Comparison of ENCODE assay signal across 28 cellular contexts in genomic region chr16:28475221-28475620, GRCh38. TPM values are rescaled to one million over a fixed set of nuclear protein-coding genes. Genes with fewer than 3 reads are reported as not detected.
A peak's percentile ranks its signal among the peaks of the same experiment; 100 is the strongest.
DNase-seq lines count a peak whose midpoint lies in the region; ATAC-seq, FAIRE-seq and TF ChIP-seq lines count a peak whose summit lies in the region.
"Had no signal": no experiment of that assay in that cellular context is flagged by ENCODE, and none has a peak within 500 bp of the region (broad histone marks: within the 10 kb centered on the region; RNA-seq: fewer than 3 reads in every experiment).

No MANE protein-coding gene starts in this region.

- no peaks in the 10 kb centered on the region for H4K20me1 ChIP-seq in HepG2 (ENCODE audit: insufficient read depth, low read length)
- H4K20me1 ChIP-seq in PC-9 (ENCODE audit: insufficient read depth) = no peaks in the 10 kb centered on the region; the same call in 1 of the 2 replicates

- H3K27ac ChIP-seq in HepG2 (ENCODE audit: extremely low read length, insufficient read depth, low read length) (no peak overlapping the region), right lobe of liver (no peak overlapping the region), PC-9 (no peak overlapping the region)
- H3K27ac ChIP-seq: 22Rv1, C4-2B had no signal

- H3K4me3 ChIP-seq in HepG2 (replicated peaks in 1 of 3; ENCODE audit: insufficient read depth in 1 of 3, low read depth in 2 of 3, low read length in 3 of 3) (no peak overlapping the region), right lobe of liver (no peak overlapping the region), PC-9 (no peak overlapping the region)
- H3K4me3 ChIP-seq: GM12878, HAP-1 had no signal

- WGBS in HepG2 (ENCODE audit: low lambda C conversion rate) = 92% methylated on average over 2 of the region's 2 CpGs
- 100% methylated on average over 1 of the region's 2 CpGs for WGBS in right lobe of liver (ENCODE audit: insufficient coverage, low coverage, low lambda C conversion rate, missing lambda C conversion rate)

- no peaks in the 10 kb centered on the region for H3K4me1 ChIP-seq in HepG2 (ENCODE audit: insufficient read depth, low read length)
- no peaks in the 10 kb centered on the region for H3K4me1 ChIP-seq in right lobe of liver
- no peaks in the 10 kb centered on the region for H3K4me1 ChIP-seq in PC-9 (replicated peaks; ENCODE audit: insufficient read depth)
- H3K4me1 ChIP-seq: Caco-2, HAP-1 had no signal

- H3K9ac ChIP-seq in HepG2 (ENCODE audit: insufficient read depth, low read depth, low read length) = no peak overlapping the region

- H2AFZ ChIP-seq in HepG2 (ENCODE audit: low read length) (no peak overlapping the region), PC-9 (no peak overlapping the region)

- no peak overlapping the region for H3K4me3 Mint-ChIP-seq in effector memory CD8-positive, alpha-beta T cell
- H3K4me3 Mint-ChIP-seq in stimulated activated naive B cell treated with anti-CD40 and anti-IgM and Interleukin-4, amounts not matched to agents 10 μg/mL and 1 μg/mL and 100 μg/mL, for 72 hours = no peak overlapping the region
- H3K4me3 Mint-ChIP-seq: B cell, HFFc6 had no signal

- no peaks in the 10 kb centered on the region for H3K27me3 Mint-ChIP-seq in effector memory CD8-positive, alpha-beta T cell
- H3K27me3 Mint-ChIP-seq in stimulated activated naive B cell treated with anti-CD40 and anti-IgM and Interleukin-4, amounts not matched to agents 10 μg/mL and 1 μg/mL and 100 μg/mL, for 72 hours = no peaks in the 10 kb centered on the region
- H3K27me3 Mint-ChIP-seq: B cell had no signal

- peaks cover 29% of the 10 kb centered on the region for H3F3A ChIP-seq in PC-9 (ENCODE audit: insufficient read depth, low read depth)

- TF ChIP-seq POLR2A in HepG2 (IDR thresholded peaks at IDR 0.05; ENCODE audit: insufficient read depth in 1 of 2, low read depth in 2 of 2, low read length in 2 of 2) (no peak), right lobe of liver (IDR thresholded peaks at IDR 0.05) (no peak)

- no peaks in the 10 kb centered on the region for H3K9me3 ChIP-seq in HepG2 (ENCODE audit: low read length)
- no peaks in the 10 kb centered on the region for H3K9me3 ChIP-seq in right lobe of liver
- H3K9me3 ChIP-seq in PC-9 (ENCODE audit: insufficient read depth, low read depth) = no peaks in the 10 kb centered on the region
- H3K9me3 ChIP-seq: Caco-2, HAP-1 had no signal

- peak; percentile 13 for DNase-seq in activated CD4-positive, CD25-positive, alpha-beta regulatory T cell treated with anti-CD3 and anti-CD28 coated beads, Interleukin-2, amount 50 U/mL, for 72 hours
- DNase-seq in activated CD4-positive, CD25-positive, alpha-beta regulatory T cell (lab: John Stamatoyannopoulos, UW) = no peak
- DNase-seq in HepG2 (ENCODE audit: low spot score) (no peak), right lobe of liver (no peak), sciatic nerve (ENCODE audit: low spot score) (peak; percentile 2), PC-9 (no peak)
- no peak for DNase-seq in effector memory CD8-positive, alpha-beta T cell
- no peak for DNase-seq in stimulated activated naive B cell treated with anti-CD40 and anti-IgM and Interleukin-4, amounts not matched to agents 10 μg/mL and 1 μg/mL and 100 μg/mL, for 72 hours
- DNase-seq: Caco-2, GOT3, HFFc6, KBM-7, NCI-H1694, NCI-H2029 treated with DMSO at 0.1 percent for 48 hours, NCI-H2227 treated with DMSO at 0.1 percent for 48 hours, NCI-H526 treated with DMSO at 0.1 percent for 48 hours, Right ventricle myocardium superior, RPMI8226 had no signal

- H3K4me1 Mint-ChIP-seq in effector memory CD8-positive, alpha-beta T cell (ENCODE audit: low read depth in 2 of 2) = peaks cover 6 to 13% of the 10 kb centered on the region in 2 donors
- peaks cover 6 to 9% of the 10 kb centered on the region in 2 donors for H3K4me1 Mint-ChIP-seq in stimulated activated naive B cell treated with anti-CD40 and anti-IgM and Interleukin-4, amounts not matched to agents 10 μg/mL and 1 μg/mL and 100 μg/mL, for 72 hours

- no peaks in the 10 kb centered on the region for H3K79me2 ChIP-seq in HepG2 (ENCODE audit: insufficient read depth, low read length)
- H3K79me2 ChIP-seq in PC-9 (ENCODE audit: low read depth) = no peaks in the 10 kb centered on the region

- no peaks in the 10 kb centered on the region for H3K9me2 ChIP-seq in PC-9 (ENCODE audit: insufficient read depth)

- TF ChIP-seq CTCF in HepG2 (CRISPR knock-in tag; IDR thresholded peaks at IDR 0.05) = no peak
- no peak for TF ChIP-seq CTCF in right lobe of liver (IDR thresholded peaks at IDR 0.05)
- no peak for TF ChIP-seq CTCF in PC-9 (conservative IDR thresholded peaks at IDR 0.05)

- POLR2A ChIA-PET in HepG2 (lab: Yijun Ruan, JAX) = no interaction called here
- POLR2A ChIA-PET in PC-9 (lab: Charles Lee; ENCODE audit: unreplicated experiment) = no interaction called here

- TF ChIP-seq EP300 in HepG2 (IDR thresholded peaks at IDR 0.05; ENCODE audit: low read depth in 2 of 2, low read length in 2 of 2) (no peak), HepG2 (CRISPR knock-in tag; IDR thresholded peaks at IDR 0.05; ENCODE audit: borderline replicate concordance) (no peak)

- H3K4me2 ChIP-seq in HepG2 (ENCODE audit: low read depth, low read length) = no peak overlapping the region
- no peak overlapping the region for H3K4me2 ChIP-seq in PC-9

- no peaks in the 10 kb centered on the region for H3K27me3 ChIP-seq in HepG2 (ENCODE audit: control insufficient read depth in 1 of 2, insufficient read depth in 2 of 2, low read length in 2 of 2)
- no peaks in the 10 kb centered on the region for H3K27me3 ChIP-seq in right lobe of liver
- H3K27me3 ChIP-seq in PC-9 (ENCODE audit: insufficient read depth, low read depth) = no peaks in the 10 kb centered on the region

- H3K27ac Mint-ChIP-seq in effector memory CD8-positive, alpha-beta T cell = peak overlapping the region; percentile 79 to 88
- no peak overlapping the region for H3K27ac Mint-ChIP-seq in stimulated activated naive B cell treated with anti-CD40 and anti-IgM and Interleukin-4, amounts not matched to agents 10 μg/mL and 1 μg/mL and 100 μg/mL, for 72 hours
- H3K27ac Mint-ChIP-seq: B cell, HFFc6 had no signal

- BruUV-seq in HepG2 (replicated peaks; lab: Mats Ljungman, UMichigan) = no TSS peak
- no TSS peak for BruUV-seq in PC-9 (replicated peaks; lab: Mats Ljungman, UMichigan)

- no peak for FAIRE-seq in HepG2 (lab: Jason Lieb, UNC)
- FAIRE-seq: GM12878 had no signal

- no peak for TF ChIP-seq RAD21 in HepG2 (CRISPR knock-in tag; IDR thresholded peaks at IDR 0.05)

- CTCF ChIA-PET in HepG2 (lab: Yijun Ruan, JAX; ENCODE audit: low intra/inter-chr PET ratio, low total read pairs) = no interaction called here
- CTCF ChIA-PET in PC-9 (lab: Charles Lee) = no interaction called here

- in situ Hi-C loops in HepG2 (cut with HindIII; ENCODE audit: extremely low pct_ligation_motif_present, low pct_unique_long_range_greater_than_20kb) = no loop called here

- peaks cover 35% of the 10 kb centered on the region for H3K36me3 Mint-ChIP-seq in effector memory CD8-positive, alpha-beta T cell (ENCODE audit: insufficient read depth)
- peaks cover 20 to 37% of the 10 kb centered on the region in 2 donors for H3K36me3 Mint-ChIP-seq in stimulated activated naive B cell treated with anti-CD40 and anti-IgM and Interleukin-4, amounts not matched to agents 10 μg/mL and 1 μg/mL and 100 μg/mL, for 72 hours

- H3K36me3 ChIP-seq in HepG2 (replicated peaks in 1 of 2; ENCODE audit: control insufficient read depth in 1 of 2, insufficient read depth in 2 of 2, low read length in 2 of 2) (peaks cover 4 to 22% of the 10 kb centered on the region in 2 experiments; a peak in 4 of 5 replicates), right lobe of liver (peaks cover 0 to 62% (median 5%) of the 10 kb centered on the region in 4 donors), PC-9 (ENCODE audit: low read depth) (peaks cover 32% of the 10 kb centered on the region; the same call in 1 of the 2 replicates)

- no peak for ATAC-seq in HepG2
- ATAC-seq in right lobe of liver = no peak
- no peak for ATAC-seq in effector memory CD8-positive, alpha-beta T cell (replicated peaks)
- no peak for ATAC-seq in sciatic nerve
- no peak for ATAC-seq in stimulated activated naive B cell treated with anti-CD40 and anti-IgM and Interleukin-4, amounts not matched to agents 10 μg/mL and 1 μg/mL and 100 μg/mL, for 72 hours (replicated peaks)
- ATAC-seq: GM12878 had no signal

- no peaks in the 10 kb centered on the region for H3K9me3 Mint-ChIP-seq in effector memory CD8-positive, alpha-beta T cell
- H3K9me3 Mint-ChIP-seq in stimulated activated naive B cell treated with anti-CD40 and anti-IgM and Interleukin-4, amounts not matched to agents 10 μg/mL and 1 μg/mL and 100 μg/mL, for 72 hours = no peaks in the 10 kb centered on the region
- H3K9me3 Mint-ChIP-seq: HFFc6 had no signal

- intact Hi-C loops in HepG2 (cut with micrococcal nuclease; ENCODE audit: unreplicated experiment) = no loop called here
- intact Hi-C loops in right lobe of liver (cut with DNase I) = no loop called here
- intact Hi-C loops in sciatic nerve (cut with DNase I) = no loop called here
- intact Hi-C loops in PC-9 (cut with micrococcal nuclease; ENCODE audit: unreplicated experiment) = no loop called here

RNA-seq across cellular contexts. Expression of gene NPIPB7, which starts 3.1 kb away (rescaled TPM):
- total RNA-seq in HepG2 (2016; rRNA removed; fragmentation: Illumina TruSeq; extraction: Trizol) (not detected in 2 replicates), right lobe of liver (not detected), sciatic nerve (not detected), PC-9 (2021) (not detected in 2 replicates)
- not detected in 2 replicates for total RNA-seq in HepG2 (2016; cell fraction: cytosol; rRNA removed; fragmentation: Illumina TruSeq; extraction: Trizol; ENCODE audit: low read depth)
- not detected in 2 replicates for total RNA-seq in HepG2 (2016; cell fraction: insoluble cytoplasmic fraction; rRNA removed; fragmentation: Illumina TruSeq; extraction: Trizol)
- not detected in 2 replicates for total RNA-seq in HepG2 (2016; cell fraction: membrane; rRNA removed; fragmentation: Illumina TruSeq; extraction: Trizol)
- total RNA-seq in HepG2 (2016; cell fraction: nucleus; rRNA removed; fragmentation: Illumina TruSeq; extraction: Trizol) = not detected in 2 replicates
- 0.05 and 0.08 TPM in 2 replicates for polyA plus RNA-seq in HepG2 (2011; rRNA removed)
- not detected in 2 replicates for polyA plus RNA-seq in HepG2 (2011; cell fraction: cytosol; rRNA removed)
- polyA plus RNA-seq in HepG2 (2011; cell fraction: nucleus; rRNA removed) = 0.35 and 0.36 TPM in 2 replicates
- polyA plus RNA-seq in HepG2 (2012) = 0.15 TPM in 1 of 2 replicates, not detected in the other
- 0.16 TPM in 1 of 2 replicates, not detected in the other for polyA plus RNA-seq in HepG2 (2016; cell fraction: cytosol; fragmentation: Illumina TruSeq; extraction: Trizol; ENCODE audit: low read depth)
- not detected in 2 replicates for polyA plus RNA-seq in HepG2 (2016; cell fraction: insoluble cytoplasmic fraction; fragmentation: Illumina TruSeq; extraction: Trizol; ENCODE audit: low read depth)
- not detected in 2 replicates for polyA plus RNA-seq in HepG2 (2016; cell fraction: membrane; fragmentation: Illumina TruSeq; extraction: Trizol; ENCODE audit: low read depth)
- polyA plus RNA-seq in HepG2 (2016; cell fraction: nucleus; fragmentation: Illumina TruSeq; extraction: Trizol; ENCODE audit: insufficient read depth, low read depth) = 0.51 TPM in 1 of 2 replicates, not detected in the other
- 0.14 TPM in 1 of 2 replicates, not detected in the other for polyA minus RNA-seq in HepG2 (2011; rRNA and poly(A)+ RNA removed; ENCODE audit: low replicate concordance)
- not detected in 2 replicates for polyA minus RNA-seq in HepG2 (2011; cell fraction: cytosol; rRNA and poly(A)+ RNA removed)
- polyA minus RNA-seq in HepG2 (2011; cell fraction: nucleus; rRNA and poly(A)+ RNA removed) = 0.37 TPM in 1 of 2 replicates, not detected in the other
- total RNA-seq: Caco-2, GM12878, HFFc6, HT1080, LHCN-M2, MCF 10A, NCI-H460, Right ventricle myocardium superior, SK-MEL-5 had no signal

RNA-seq across cellular contexts. Expression of gene CLN3, which starts 16.7 kb away (rescaled TPM):
- total RNA-seq in HepG2 (2016; rRNA removed; fragmentation: Illumina TruSeq; extraction: Trizol) (19.9 and 23.4 TPM in 2 replicates), right lobe of liver (10 to 100 TPM; 16.5 to 47.8 (median 30.7) TPM), sciatic nerve (26.8 TPM), PC-9 (2021) (59.1 and 70.3 TPM in 2 replicates)
- total RNA-seq in HepG2 (2016; cell fraction: cytosol; rRNA removed; fragmentation: Illumina TruSeq; extraction: Trizol; ENCODE audit: low read depth) = 16.4 and 17.6 TPM in 2 replicates
- 16.8 and 28.9 TPM in 2 replicates for total RNA-seq in HepG2 (2016; cell fraction: insoluble cytoplasmic fraction; rRNA removed; fragmentation: Illumina TruSeq; extraction: Trizol)
- 25.5 and 34.7 TPM in 2 replicates for total RNA-seq in HepG2 (2016; cell fraction: membrane; rRNA removed; fragmentation: Illumina TruSeq; extraction: Trizol)
- total RNA-seq in HepG2 (2016; cell fraction: nucleus; rRNA removed; fragmentation: Illumina TruSeq; extraction: Trizol) = 24.0 and 25.3 TPM in 2 replicates
- 46.8 and 50.0 TPM in 2 replicates for polyA plus RNA-seq in HepG2 (2011; rRNA removed)
- 29.8 and 31.5 TPM in 2 replicates for polyA plus RNA-seq in HepG2 (2011; cell fraction: cytosol; rRNA removed)
- 100 and 142 TPM in 2 replicates for polyA plus RNA-seq in HepG2 (2011; cell fraction: nucleus; rRNA removed)
- 24.9 and 33.5 TPM in 2 replicates for polyA plus RNA-seq in HepG2 (2012)
- 28.0 and 32.1 TPM in 2 replicates for polyA plus RNA-seq in HepG2 (2016; cell fraction: cytosol; fragmentation: Illumina TruSeq; extraction: Trizol; ENCODE audit: low read depth)
- 28.8 and 31.3 TPM in 2 replicates for polyA plus RNA-seq in HepG2 (2016; cell fraction: insoluble cytoplasmic fraction; fragmentation: Illumina TruSeq; extraction: Trizol; ENCODE audit: low read depth)
- polyA plus RNA-seq in HepG2 (2016; cell fraction: membrane; fragmentation: Illumina TruSeq; extraction: Trizol; ENCODE audit: low read depth) = 47.1 and 49.1 TPM in 2 replicates
- 79.1 and 84.7 TPM in 2 replicates for polyA plus RNA-seq in HepG2 (2016; cell fraction: nucleus; fragmentation: Illumina TruSeq; extraction: Trizol; ENCODE audit: insufficient read depth, low read depth)
- polyA minus RNA-seq in HepG2 (2011; rRNA and poly(A)+ RNA removed; ENCODE audit: low replicate concordance) = 60.6 and 68.2 TPM in 2 replicates
- 5.8 and 16.4 TPM in 2 replicates for polyA minus RNA-seq in HepG2 (2011; cell fraction: cytosol; rRNA and poly(A)+ RNA removed)
- 14.5 and 15.5 TPM in 2 replicates for polyA minus RNA-seq in HepG2 (2011; cell fraction: nucleus; rRNA and poly(A)+ RNA removed)

RNA-seq across cellular contexts. Expression of gene APOBR, which starts 19.2 kb away (rescaled TPM):
- total RNA-seq in HepG2 (2016; rRNA removed; fragmentation: Illumina TruSeq; extraction: Trizol) (0.11 TPM in 1 of 2 replicates, not detected in the other), right lobe of liver (1 to 10 TPM in 4 of 6 experiments, under 1 TPM in 2; 0.57 to 2.2 (median 1.5) TPM), sciatic nerve (2.9 TPM), PC-9 (2021) (2.4 and 2.5 TPM in 2 replicates)
- total RNA-seq in HepG2 (2016; cell fraction: cytosol; rRNA removed; fragmentation: Illumina TruSeq; extraction: Trizol; ENCODE audit: low read depth) = not detected in 2 replicates
- 0.15 TPM in 1 of 2 replicates, not detected in the other for total RNA-seq in HepG2 (2016; cell fraction: insoluble cytoplasmic fraction; rRNA removed; fragmentation: Illumina TruSeq; extraction: Trizol)
- total RNA-seq in HepG2 (2016; cell fraction: membrane; rRNA removed; fragmentation: Illumina TruSeq; extraction: Trizol) = not detected in 2 replicates
- 0.09 TPM in 1 of 2 replicates, not detected in the other for total RNA-seq in HepG2 (2016; cell fraction: nucleus; rRNA removed; fragmentation: Illumina TruSeq; extraction: Trizol)
- 0.03 TPM in 2 replicates for polyA plus RNA-seq in HepG2 (2011; rRNA removed)
- polyA plus RNA-seq in HepG2 (2011; cell fraction: cytosol; rRNA removed) = 0.01 and 0.03 TPM in 2 replicates
- polyA plus RNA-seq in HepG2 (2011; cell fraction: nucleus; rRNA removed) = 0.07 and 0.11 TPM in 2 replicates
- polyA plus RNA-seq in HepG2 (2012) = 0.13 and 0.17 TPM in 2 replicates
- not detected in 2 replicates for polyA plus RNA-seq in HepG2 (2016; cell fraction: cytosol; fragmentation: Illumina TruSeq; extraction: Trizol; ENCODE audit: low read depth)
- 0.08 and 0.14 TPM in 2 replicates for polyA plus RNA-seq in HepG2 (2016; cell fraction: insoluble cytoplasmic fraction; fragmentation: Illumina TruSeq; extraction: Trizol; ENCODE audit: low read depth)
- not detected in 2 replicates for polyA plus RNA-seq in HepG2 (2016; cell fraction: membrane; fragmentation: Illumina TruSeq; extraction: Trizol; ENCODE audit: low read depth)
- 0.23 and 0.61 TPM in 2 replicates for polyA plus RNA-seq in HepG2 (2016; cell fraction: nucleus; fragmentation: Illumina TruSeq; extraction: Trizol; ENCODE audit: insufficient read depth, low read depth)
- polyA minus RNA-seq in HepG2 (2011; rRNA and poly(A)+ RNA removed; ENCODE audit: low replicate concordance) = 0.04 TPM in 1 of 2 replicates, not detected in the other
- polyA minus RNA-seq in HepG2 (2011; cell fraction: cytosol; rRNA and poly(A)+ RNA removed) = not detected in 2 replicates
- not detected in 2 replicates for polyA minus RNA-seq in HepG2 (2011; cell fraction: nucleus; rRNA and poly(A)+ RNA removed)
- total RNA-seq: HFFc6, LHCN-M2 had no signal

RNA-seq across cellular contexts. Expression of gene IL27, which starts 31.4 kb away (rescaled TPM):
- total RNA-seq in HepG2 (2016; rRNA removed; fragmentation: Illumina TruSeq; extraction: Trizol) (0.13 TPM in 1 of 2 replicates, not detected in the other), right lobe of liver (10 to 100 TPM in 1 of 6 experiments, 1 to 10 TPM in 5; 1.1 to 13.9 (median 3.3) TPM), sciatic nerve (not detected), PC-9 (2021) (not detected in 2 replicates)
- total RNA-seq in HepG2 (2016; cell fraction: cytosol; rRNA removed; fragmentation: Illumina TruSeq; extraction: Trizol; ENCODE audit: low read depth) = not detected in 2 replicates
- not detected in 2 replicates for total RNA-seq in HepG2 (2016; cell fraction: insoluble cytoplasmic fraction; rRNA removed; fragmentation: Illumina TruSeq; extraction: Trizol)
- total RNA-seq in HepG2 (2016; cell fraction: membrane; rRNA removed; fragmentation: Illumina TruSeq; extraction: Trizol) = 0.17 TPM in 1 of 2 replicates, not detected in the other
- total RNA-seq in HepG2 (2016; cell fraction: nucleus; rRNA removed; fragmentation: Illumina TruSeq; extraction: Trizol) = not detected in 2 replicates
- polyA plus RNA-seq in HepG2 (2011; rRNA removed) = 0.29 and 0.54 TPM in 2 replicates
- polyA plus RNA-seq in HepG2 (2011; cell fraction: cytosol; rRNA removed) = 0.26 and 0.31 TPM in 2 replicates
- 0.50 and 0.71 TPM in 2 replicates for polyA plus RNA-seq in HepG2 (2011; cell fraction: nucleus; rRNA removed)
- 0.16 and 0.35 TPM in 2 replicates for polyA plus RNA-seq in HepG2 (2012)
- polyA plus RNA-seq in HepG2 (2016; cell fraction: cytosol; fragmentation: Illumina TruSeq; extraction: Trizol; ENCODE audit: low read depth) = not detected in 2 replicates
- polyA plus RNA-seq in HepG2 (2016; cell fraction: insoluble cytoplasmic fraction; fragmentation: Illumina TruSeq; extraction: Trizol; ENCODE audit: low read depth) = not detected in 2 replicates
- polyA plus RNA-seq in HepG2 (2016; cell fraction: membrane; fragmentation: Illumina TruSeq; extraction: Trizol; ENCODE audit: low read depth) = not detected in 2 replicates
- not detected in 2 replicates for polyA plus RNA-seq in HepG2 (2016; cell fraction: nucleus; fragmentation: Illumina TruSeq; extraction: Trizol; ENCODE audit: insufficient read depth, low read depth)
- 0.76 TPM in 1 of 2 replicates, not detected in the other for polyA minus RNA-seq in HepG2 (2011; rRNA and poly(A)+ RNA removed; ENCODE audit: low replicate concordance)
- not detected in 2 replicates for polyA minus RNA-seq in HepG2 (2011; cell fraction: cytosol; rRNA and poly(A)+ RNA removed)
- polyA minus RNA-seq in HepG2 (2011; cell fraction: nucleus; rRNA and poly(A)+ RNA removed) = not detected in 2 replicates
- total RNA-seq: B cell, HFFc6, HT1080, LHCN-M2, MCF 10A, NCI-H460, Right ventricle myocardium superior, SK-MEL-5 had no signal

Comparison
In these comparisons a context has a peak if more than half of its experiments do, and no peak if none do; other contexts are left out.
1. DNase-seq: peak in activated CD4-positive, CD25-positive, alpha-beta regulatory T cell treated with anti-CD3 and anti-CD28 coated beads, Interleukin-2, amount 50 U/mL, for 72 hours (single experiment) and sciatic nerve (single experiment); none in activated CD4-positive, CD25-positive, alpha-beta regulatory T cell (0 of 4), HepG2 (single experiment), right lobe of liver (0 of 3), effector memory CD8-positive, alpha-beta T cell (0 of 3), PC-9 (0 of 2) and stimulated activated naive B cell treated with anti-CD40 and anti-IgM and Interleukin-4, amounts not matched to agents 10 μg/mL and 1 μg/mL and 100 μg/mL, for 72 hours (single experiment).